In genomic region chr5:40736103-40736875, GRCh38 we compare ENCODE assay signal across 8 cellular contexts. TPM values are rescaled to one million over a fixed set of nuclear protein-coding genes. Genes with fewer than 3 reads are reported as not detected.
DNase-seq lines count a peak whose midpoint lies in the region; ATAC-seq and TF ChIP-seq lines count a peak whose summit lies in the region.

No MANE protein-coding gene starts in this region.

- WGBS in IMR-90 (ENCODE audit: extremely low coverage in 2 of 2, insufficient read length in 1 of 2), 2 experiments, result no CpG with 5 or more reads among the region's 1 CpG

- TF ChIP-seq POLR2A in IMR-90 (IDR thresholded peaks at IDR 0.05; ENCODE audit: low read depth, low read length), result no peak

- H3K36me3 ChIP-seq in IMR-90 (ENCODE audit: control insufficient read depth, insufficient read depth, low read length) (peaks cover 6% of the 10 kb centered on the region), RWPE2 (ENCODE audit: low read depth) (peaks cover 10% of the 10 kb centered on the region)

- no peak overlapping the region for H3K27ac ChIP-seq in IMR-90 (ENCODE audit: insufficient read depth, low read length)
- H3K27ac ChIP-seq in RWPE2 (ENCODE audit: poor library complexity, severe bottlenecking), result no peak overlapping the region

- H2BK120ac ChIP-seq in IMR-90 (ENCODE audit: low read depth, low read length), result peak overlapping the region; percentile 92

- H4K20me1 ChIP-seq in IMR-90 (ENCODE audit: insufficient read depth, low read length), result no peaks in the 10 kb centered on the region

- intact Hi-C loops in IMR-90 (cut with micrococcal nuclease), result loop anchor here (1.0 kb wide), 4 partner anchors 48 to 1157 kb away; no protein-coding TSS in a partner anchor

- peaks cover 14 to 31% (median 30%) of the 10 kb centered on the region in 4 donors for H3K4me1 Mint-ChIP-seq in naive thymus-derived CD8-positive, alpha-beta T cell

- peak overlapping the region; percentile 92; the same call in 1 of the 2 replicates for H3K14ac ChIP-seq in IMR-90 (replicated peaks; ENCODE audit: low read depth, low read length)

- dilution Hi-C loops in IMR-90 (cut with HindIII; ENCODE audit: low sequenced_read_pairs, unreplicated experiment), result no loop called here

- H2BK20ac ChIP-seq in IMR-90 (ENCODE audit: low read depth, low read length), result peak overlapping the region; percentile 97

- H3K4me1 ChIP-seq in IMR-90 (ENCODE audit: control insufficient read depth, insufficient read depth, low read length), result peaks cover 14% of the 10 kb centered on the region
- peaks cover 8% of the 10 kb centered on the region for H3K4me1 ChIP-seq in RWPE2 (ENCODE audit: insufficient read depth, poor library complexity, severe bottlenecking)

- H2AK9ac ChIP-seq in IMR-90 (replicated peaks; ENCODE audit: low read depth, low read length, poor library complexity), result no peak overlapping the region

- POLR2A ChIA-PET in IMR-90 (lab: Charles Lee; ENCODE audit: unreplicated experiment), result no interaction called here
- POLR2A ChIA-PET in naive thymus-derived CD8-positive, alpha-beta T cell (lab: Charles Lee), result no interaction called here

- no peak overlapping the region; the same call in 1 of the 2 replicates for H3K4me2 ChIP-seq in IMR-90 (ENCODE audit: low read depth, low read length)

- H3K9me1 ChIP-seq in IMR-90 (ENCODE audit: insufficient read depth, low read length), result peaks cover 14% of the 10 kb centered on the region

- no peak overlapping the region for H3K4me3 Mint-ChIP-seq in naive thymus-derived CD8-positive, alpha-beta T cell

- in situ Hi-C loops in IMR-90 (cut with MboI; ENCODE audit: low sequenced_read_pairs), result loop anchor here (5.0 to 10.0 kb wide), 3 partner anchors 789 to 1151 kb away; no protein-coding TSS in a partner anchor

- peak overlapping the region; percentile 21; the same call in 1 of the 2 replicates for H3K23ac ChIP-seq in IMR-90 (ENCODE audit: low read depth, low read length)

- peak overlapping the region; percentile 81; the same call in 1 of the 3 replicates for H2BK15ac ChIP-seq in IMR-90 (ENCODE audit: low read depth, low read length)

- peak overlapping the region; percentile 89 for H2BK5ac ChIP-seq in IMR-90 (ENCODE audit: low read depth, low read length, poor library complexity, severe bottlenecking)

- no peak overlapping the region for H2AFZ ChIP-seq in IMR-90 (replicated peaks; ENCODE audit: low read length, poor library complexity)

- H4K91ac ChIP-seq in IMR-90 (ENCODE audit: insufficient read depth, low read depth, low read length), result no peak overlapping the region

- no peak overlapping the region; the same call in 1 of the 2 replicates for H3K18ac ChIP-seq in IMR-90 (ENCODE audit: low read depth, low read length)

- H3K9me3 ChIP-seq in IMR-90 (ENCODE audit: control insufficient read depth, insufficient read depth, low read length) (peaks cover 4% of the 10 kb centered on the region; the same call in 1 of the 2 replicates), RWPE2 (ENCODE audit: severe bottlenecking) (no peaks in the 10 kb centered on the region)

- CTCF ChIA-PET in IMR-90 (lab: Yijun Ruan, JAX), result interaction anchor here (0.6 to 1.3 kb wide), 2 partner anchors 11 to 1742 kb away, joined by 3 to 4 read pairs; no protein-coding TSS in a partner anchor

- no peaks in the 10 kb centered on the region for H3K27me3 Mint-ChIP-seq in naive thymus-derived CD8-positive, alpha-beta T cell

- H3K27me3 ChIP-seq in IMR-90 (ENCODE audit: control insufficient read depth, insufficient read depth, low read length) (no peaks in the 10 kb centered on the region), RWPE2 (ENCODE audit: insufficient read depth, poor library complexity, severe bottlenecking) (no peaks in the 10 kb centered on the region)

- H3K9ac ChIP-seq in IMR-90 (ENCODE audit: low read depth, low read length), result no peak overlapping the region

- ATAC-seq in GM19397 (IDR thresholded peaks at IDR 0.05; ENCODE audit: unreplicated experiment) (peak; percentile 82), IMR-90 (ENCODE audit: low read depth) (peak; percentile 74), RWPE2 (ENCODE audit: low read depth) (peak; percentile 59), omental fat pad (ENCODE audit: low FRiP score) (no peak)
- peak; percentile 59 to 72 for ATAC-seq in naive thymus-derived CD8-positive, alpha-beta T cell

- TF ChIP-seq CTCF in IMR-90 (conservative IDR thresholded peaks at IDR 0.05; ENCODE audit: low read depth, low read length), result peak; percentile 88
- TF ChIP-seq CTCF in RWPE2 (IDR thresholded peaks at IDR 0.05; ENCODE audit: poor library complexity, severe bottlenecking), result peak; percentile 95
- TF ChIP-seq CTCF in epithelial cell of esophagus (IDR thresholded peaks at IDR 0.05; ENCODE audit: insufficient read depth, low read depth, low read length, missing control alignments), result peak; percentile 65
- peak in 1 of 3 donors; percentile 31 for TF ChIP-seq CTCF in omental fat pad (IDR thresholded peaks at IDR 0.05)

- no peak overlapping the region for H3K56ac ChIP-seq in IMR-90 (ENCODE audit: extremely low read depth, insufficient read depth, low read length)

- peak; percentile 89 for TF ChIP-seq RAD21 in IMR-90 (IDR thresholded peaks at IDR 0.05; ENCODE audit: low read length)

- H4K5ac ChIP-seq in IMR-90 (ENCODE audit: low read depth, low read length), result no peak overlapping the region

- peak overlapping the region; percentile 28 to 88; a peak in 2 of 4 replicates for H4K8ac ChIP-seq in IMR-90 (ENCODE audit: low read depth in 2 of 2, low read length in 2 of 2)

- peaks cover 0 to 14% (median 7%) of the 10 kb centered on the region in 9 donors for H3K9me3 Mint-ChIP-seq in naive thymus-derived CD8-positive, alpha-beta T cell

- peak overlapping the region in 1 of 10 donors; percentile 28 for H3K27ac Mint-ChIP-seq in naive thymus-derived CD8-positive, alpha-beta T cell

- no peak overlapping the region for H2AK5ac ChIP-seq in IMR-90 (ENCODE audit: low read depth, low read length)

- peaks cover 16 to 44% (median 31%) of the 10 kb centered on the region in 3 donors for H3K36me3 Mint-ChIP-seq in naive thymus-derived CD8-positive, alpha-beta T cell

- H3K4ac ChIP-seq in IMR-90 (ENCODE audit: low read depth, low read length), result peak overlapping the region; percentile 95

- DNase-seq in DMS53 (lab: John Stamatoyannopoulos, UW) (peak; percentile 58), IMR-90 (peak; percentile 74), RWPE2 (ENCODE audit: low spot score) (no peak), epithelial cell of esophagus (ENCODE audit: low read depth) (peak; percentile 63), omental fat pad (ENCODE audit: low spot score) (no peak)
- DNase-seq in naive thymus-derived CD8-positive, alpha-beta T cell, result peak in 4 of 10 donors; percentile 14 to 68 (median 63)
- DNase-seq in stimulated activated CD4-positive, alpha-beta T cell treated with anti-CD3 and anti-CD28 coated beads, Interleukin-12 subunit alpha, Interleukin-12 subunit beta, amount 100 ng/mL, for 4 hours, result no peak

- H3K4me3 ChIP-seq in IMR-90 (ENCODE audit: insufficient read depth, low read depth, low read length) (no peak overlapping the region), RWPE2 (ENCODE audit: severe bottlenecking) (no peak overlapping the region), epithelial cell of esophagus (ENCODE audit: low read length) (no peak overlapping the region)

- peaks cover 13 to 34% of the 10 kb centered on the region in 2 experiments for H3K79me1 ChIP-seq in IMR-90 (ENCODE audit: low read depth in 1 of 2, low read length in 2 of 2)

- BruUV-seq in IMR-90 (replicated peaks; lab: Mats Ljungman, UMichigan), result no TSS peak

TF ChIP-seq in IMR-90, 13 proteins besides CTCF, POLR2A, EP300 and RAD21:
- no peak for TF ChIP-seq NFE2L2 (IDR thresholded peaks at IDR 0.05; ENCODE audit: low read depth, low read length)
- TF ChIP-seq SMC3 (IDR thresholded peaks at IDR 0.05; ENCODE audit: low read depth, low read length), result peak; percentile 81

RNA-seq across cellular contexts. Expression of gene TTC33, which starts 19.5 kb away (rescaled TPM):
- total RNA-seq in IMR-90 (2012; rRNA removed), result 8.1 and 11.7 TPM in 2 replicates
- polyA plus RNA-seq in IMR-90 (2012; rRNA removed), result 2.5 and 3.1 TPM in 2 replicates
- polyA plus RNA-seq in IMR-90 (2012; cell fraction: cytosol; rRNA removed), result 0.36 and 1.3 TPM in 2 replicates
- 0.41 and 3.6 TPM in 2 replicates for polyA plus RNA-seq in IMR-90 (2012; cell fraction: nucleus; rRNA removed; ENCODE audit: low replicate concordance)
- 10 to 100 TPM; 14.8 to 16.7 TPM for total RNA-seq in naive thymus-derived CD8-positive, alpha-beta T cell
- 10 to 100 TPM in 2 of 3 donors, 1 to 10 TPM in 1; 8.4 to 18.9 (median 14.1) TPM for polyA plus RNA-seq in naive thymus-derived CD8-positive, alpha-beta T cell
- 10 to 100 TPM in 1 of 4 donors, 1 to 10 TPM in 3; 8.3 to 15.4 (median 9.3) TPM for total RNA-seq in omental fat pad

RNA-seq across cellular contexts. Expression of gene PTGER4, which starts 56.6 kb away (rescaled TPM):
- total RNA-seq in IMR-90 (2012; rRNA removed), result 7.9 and 10.6 TPM in 2 replicates
- polyA plus RNA-seq in IMR-90 (2012; rRNA removed), result 10.1 and 15.4 TPM in 2 replicates
- polyA plus RNA-seq in IMR-90 (2012; cell fraction: cytosol; rRNA removed), result 9.9 and 20.9 TPM in 2 replicates
- polyA plus RNA-seq in IMR-90 (2012; cell fraction: nucleus; rRNA removed; ENCODE audit: low replicate concordance), result 11.4 and 25.1 TPM in 2 replicates
- 10 to 100 TPM; 28.2 to 30.7 TPM for total RNA-seq in naive thymus-derived CD8-positive, alpha-beta T cell
- 10 to 100 TPM; 36.0 to 43.8 (median 41.6) TPM for polyA plus RNA-seq in naive thymus-derived CD8-positive, alpha-beta T cell
- total RNA-seq in omental fat pad, result 10 to 100 TPM; 39.5 to 87.7 (median 46.4) TPM

Comparison
In these comparisons a context has a peak if more than half of its experiments do, and no peak if none do; other contexts are left out.
1. DNase-seq: peak in DMS53 (single experiment), IMR-90 (single experiment) and epithelial cell of esophagus (single experiment); none in RWPE2 (single experiment), stimulated activated CD4-positive, alpha-beta T cell treated with anti-CD3 and anti-CD28 coated beads, Interleukin-12 subunit alpha, Interleukin-12 subunit beta, amount 100 ng/mL, for 4 hours (single experiment) and omental fat pad (single experiment).